Comparison of ENCODE assay signal across 10 cellular contexts in genomic region chr4:80876810-80877209, GRCh38.
DNase-seq lines count a peak whose midpoint lies in the region; ATAC-seq and TF ChIP-seq lines count a peak whose summit lies in the region.
"Had no signal": no experiment of that assay in that cellular context is flagged by ENCODE, and none has a peak within 500 bp of the region (broad histone marks: within the 10 kb centered on the region; RNA-seq: fewer than 3 reads in every experiment).

No MANE protein-coding gene starts in this region.

- no peak overlapping the region for H2BK15ac ChIP-seq in H9 (ENCODE audit: low read depth, low read length)

- no peak overlapping the region for H3K56ac ChIP-seq in H9 (ENCODE audit: insufficient read length, low read depth, low read length)

- H3K4me2 ChIP-seq in H9 (ENCODE audit: insufficient read depth, insufficient read length, low read length), result no peak overlapping the region
- H3K4me2 ChIP-seq: KMS-11 had no signal

- H3K79me2 ChIP-seq in H9 (ENCODE audit: insufficient read depth, low read length), result no peaks in the 10 kb centered on the region

- H4K8ac ChIP-seq in H9 (replicated peaks; ENCODE audit: insufficient read length, low read depth, low read length), result no peak overlapping the region

- no peak overlapping the region for H4K5ac ChIP-seq in H9 (ENCODE audit: insufficient read length, low read depth, low read length)

- H3K27ac Mint-ChIP-seq in H9 (no peak overlapping the region), type B pancreatic cell (no peak overlapping the region)
- no peak overlapping the region for H3K27ac Mint-ChIP-seq in naive thymus-derived CD4-positive, alpha-beta T cell

- H3K9me3 Mint-ChIP-seq in H9 (no peaks in the 10 kb centered on the region), type B pancreatic cell (peaks cover 3% of the 10 kb centered on the region)
- H3K9me3 Mint-ChIP-seq in naive thymus-derived CD4-positive, alpha-beta T cell, result peaks cover 0 to 4% (median 0%) of the 10 kb centered on the region in 11 donors
- H3K9me3 Mint-ChIP-seq: central memory CD8-positive, alpha-beta T cell had no signal

- TF ChIP-seq POLR2A in spleen (IDR thresholded peaks at IDR 0.05), result no peak

- peak overlapping the region; percentile 14 for H2AFZ ChIP-seq in H9 (ENCODE audit: low read length)

- no peak overlapping the region for H2BK12ac ChIP-seq in H9 (ENCODE audit: insufficient read length, low read depth, low read length)

- H3K4me3 ChIP-seq in spleen, result no peak overlapping the region
- H3K4me3 ChIP-seq in naive thymus-derived CD4-positive, alpha-beta T cell (ENCODE audit: low read length), result no peak overlapping the region

- H3K36me3 Mint-ChIP-seq in H9 (ENCODE audit: insufficient read depth in 1 of 3, low read depth in 3 of 3) (no peaks in the 10 kb centered on the region), type B pancreatic cell (no peaks in the 10 kb centered on the region)
- peaks cover 0 to 4% (median 0%) of the 10 kb centered on the region in 5 donors for H3K36me3 Mint-ChIP-seq in naive thymus-derived CD4-positive, alpha-beta T cell

- H3K36me3 ChIP-seq in spleen, result no peaks in the 10 kb centered on the region
- H3K36me3 ChIP-seq in naive thymus-derived CD4-positive, alpha-beta T cell (ENCODE audit: control insufficient read depth in 2 of 3, insufficient read depth in 3 of 3, low read length in 3 of 3), result no peaks in the 10 kb centered on the region

- H3K9me3 ChIP-seq in H9 (ENCODE audit: control insufficient read depth, low read depth, low read length) (no peaks in the 10 kb centered on the region), spleen (no peaks in the 10 kb centered on the region)
- H3K9me3 ChIP-seq in naive thymus-derived CD4-positive, alpha-beta T cell (ENCODE audit: control insufficient read depth in 2 of 3, low read length in 3 of 3), result no peaks in the 10 kb centered on the region

- H3K4ac ChIP-seq in H9 (ENCODE audit: low read depth, low read length), result no peak overlapping the region

- no peak overlapping the region for H2BK5ac ChIP-seq in H9 (ENCODE audit: insufficient read length, low read length)

- H3K79me1 ChIP-seq in H9 (ENCODE audit: insufficient read depth, low read depth, low read length, poor library complexity, severe bottlenecking), result no peaks in the 10 kb centered on the region

- no peaks in the 10 kb centered on the region for H3K23me2 ChIP-seq in H9 (ENCODE audit: insufficient read length, low read depth, low read length, poor library complexity, severe bottlenecking)

- no peak overlapping the region for H3K9ac ChIP-seq in H9 (ENCODE audit: extremely low read depth, insufficient read length, low read length)
- H3K9ac ChIP-seq: KMS-11 had no signal

- no peak overlapping the region for H2BK120ac ChIP-seq in H9 (ENCODE audit: low read depth, low read length, poor library complexity, severe bottlenecking)

- H3K27ac ChIP-seq in H9 (ENCODE audit: insufficient read length, low read depth, low read length) (no peak overlapping the region), spleen (peak overlapping the region in 6 of 8 donors; percentile 7 to 64 (median 40))
- no peak overlapping the region for H3K27ac ChIP-seq in naive thymus-derived CD4-positive, alpha-beta T cell (ENCODE audit: low read depth, low read length)
- H3K27ac ChIP-seq: KMS-11 had no signal

- no peak overlapping the region for H4K91ac ChIP-seq in H9 (ENCODE audit: insufficient read length, low read depth, low read length)

- no peak overlapping the region for H3K14ac ChIP-seq in H9 (ENCODE audit: insufficient read depth, low read length)

- H3K18ac ChIP-seq in H9 (ENCODE audit: insufficient read length, low read depth, low read length), result no peak overlapping the region

- TF ChIP-seq CTCF in H9 (conservative IDR thresholded peaks at IDR 0.05), result no peak
- TF ChIP-seq CTCF in spleen (IDR thresholded peaks at IDR 0.05 in 8 of 11, conservative IDR thresholded peaks at IDR 0.05 in 3 of 11), result no peak
- TF ChIP-seq CTCF in type B pancreatic cell (conservative IDR thresholded peaks at IDR 0.05), result no peak

- POLR2A ChIA-PET in naive thymus-derived CD4-positive, alpha-beta T cell (lab: Charles Lee), result no interaction called here

- H4K20me1 ChIP-seq in H9 (ENCODE audit: control insufficient read depth, insufficient read depth, insufficient read length), result no peaks in the 10 kb centered on the region

- no peak for DNase-seq in H9
- no peak for DNase-seq in spleen
- no peak for DNase-seq in DMS53 treated with DMSO at 0.1 percent for 48 hours (lab: John Stamatoyannopoulos, UW; ENCODE audit: unreplicated experiment)
- no peak for DNase-seq in naive thymus-derived CD4-positive, alpha-beta T cell
- DNase-seq in type B pancreatic cell (ENCODE audit: extremely low spot score, unreplicated experiment), result no peak
- DNase-seq: RPMI8226 had no signal

- peaks cover 4% of the 10 kb centered on the region in 2 experiments for H3K4me1 Mint-ChIP-seq in H9
- H3K4me1 Mint-ChIP-seq in naive thymus-derived CD4-positive, alpha-beta T cell, result peaks cover 0 to 6% (median 2%) of the 10 kb centered on the region in 7 donors
- no peaks in the 10 kb centered on the region for H3K4me1 Mint-ChIP-seq in type B pancreatic cell (ENCODE audit: unreplicated experiment)
- H3K4me1 Mint-ChIP-seq: central memory CD8-positive, alpha-beta T cell had no signal

- H3K27me3 Mint-ChIP-seq in H9 (ENCODE audit: low read depth) (no peaks in the 10 kb centered on the region), type B pancreatic cell (no peaks in the 10 kb centered on the region)
- peaks cover 0 to 5% (median 3%) of the 10 kb centered on the region in 5 donors for H3K27me3 Mint-ChIP-seq in naive thymus-derived CD4-positive, alpha-beta T cell

- H2AK5ac ChIP-seq in H9 (ENCODE audit: insufficient read length, low read length), result no peak overlapping the region

- peak; percentile 79 for ATAC-seq in GM19025 (IDR thresholded peaks at IDR 0.05; ENCODE audit: low read depth, unreplicated experiment)
- peak; percentile 56 for ATAC-seq in HG03469 (IDR thresholded peaks at IDR 0.05; ENCODE audit: unreplicated experiment)
- no peak for ATAC-seq in naive thymus-derived CD4-positive, alpha-beta T cell

- no peak overlapping the region for H3K4me3 Mint-ChIP-seq in H9
- H3K4me3 Mint-ChIP-seq in naive thymus-derived CD4-positive, alpha-beta T cell, result no peak overlapping the region
- H3K4me3 Mint-ChIP-seq in type B pancreatic cell, result no peak overlapping the region
- H3K4me3 Mint-ChIP-seq: central memory CD8-positive, alpha-beta T cell had no signal

- intact Hi-C loops in spleen (cut with DNase I; ENCODE audit: low total_unique reads), result no loop called here
- intact Hi-C loops in naive thymus-derived CD4-positive, alpha-beta T cell (cut with micrococcal nuclease), result no loop called here

- no peak overlapping the region for H3K23ac ChIP-seq in H9 (ENCODE audit: insufficient read length, low read depth, low read length)

- no peak overlapping the region for H3T11ph ChIP-seq in H9 (ENCODE audit: low read length)

- no peaks in the 10 kb centered on the region for H3K4me1 ChIP-seq in H9 (ENCODE audit: insufficient read depth, low read length)
- peaks cover 0 to 17% (median 10%) of the 10 kb centered on the region in 6 donors for H3K4me1 ChIP-seq in spleen
- H3K4me1 ChIP-seq in naive thymus-derived CD4-positive, alpha-beta T cell (ENCODE audit: control insufficient read depth in 2 of 2, insufficient read depth in 2 of 2, low read length in 2 of 2), result no peaks in the 10 kb centered on the region

- H2BK20ac ChIP-seq in H9 (ENCODE audit: low read depth, low read length, poor library complexity, severe bottlenecking), result no peak overlapping the region

- no peaks in the 10 kb centered on the region for H3K27me3 ChIP-seq in H9 (ENCODE audit: insufficient read depth, low read length)
- H3K27me3 ChIP-seq in spleen (replicated peaks in 1 of 7), result no peaks in the 10 kb centered on the region
- no peaks in the 10 kb centered on the region for H3K27me3 ChIP-seq in naive thymus-derived CD4-positive, alpha-beta T cell (ENCODE audit: control insufficient read depth in 2 of 2, insufficient read depth in 2 of 2, low read length in 2 of 2)

- CTCF ChIA-PET in naive thymus-derived CD4-positive, alpha-beta T cell (lab: Charles Lee), result no interaction called here

Comparison
In these comparisons a context has a peak if more than half of its experiments do, and no peak if none do; other contexts are left out.
1. H3K27ac ChIP-seq: peak in spleen (6 of 8); none in H9 (single experiment) and naive thymus-derived CD4-positive, alpha-beta T cell (single experiment).